In genomic region chr15:77568960-77569646, GRCh38 we compare ENCODE assay signal across 11 cellular contexts.
DNase-seq lines count a peak whose midpoint lies in the region; ATAC-seq and TF ChIP-seq lines count a peak whose summit lies in the region.
"Had no signal": no experiment of that assay in that cellular context is flagged by ENCODE, and none has a peak within 500 bp of the region (broad histone marks: within the 10 kb centered on the region; RNA-seq: fewer than 3 reads in every experiment).

No MANE protein-coding gene starts in this region.

- H3K9me3 Mint-ChIP-seq in stimulated activated effector memory CD8-positive, alpha-beta T cell treated with anti-CD3 and anti-CD28 coated beads, Interleukin-12 subunit alpha, Interleukin-12 subunit beta, amount 100 ng/mL, for 72 hours = no peaks in the 10 kb centered on the region
- no peaks in the 10 kb centered on the region for H3K9me3 Mint-ChIP-seq in endothelial cell (ENCODE audit: unreplicated experiment)

- no peaks in the 10 kb centered on the region for H4K20me1 ChIP-seq in PC-3 (ENCODE audit: low read length)

- no peak overlapping the region for H3K9ac ChIP-seq in PC-3 (ENCODE audit: low read length)

- H3F3A ChIP-seq in PC-3 (ENCODE audit: low read length, unreplicated experiment) = no peaks in the 10 kb centered on the region

- H3K4me1 Mint-ChIP-seq in stimulated activated effector memory CD8-positive, alpha-beta T cell treated with anti-CD3 and anti-CD28 coated beads, Interleukin-12 subunit alpha, Interleukin-12 subunit beta, amount 100 ng/mL, for 72 hours = no peaks in the 10 kb centered on the region
- H3K4me1 Mint-ChIP-seq in endothelial cell (ENCODE audit: unreplicated experiment) = peaks cover 10% of the 10 kb centered on the region
- H3K4me1 Mint-ChIP-seq: CD4-positive, CD25-positive, alpha-beta regulatory T cell had no signal

- peak overlapping the region; percentile 46; the same call in 1 of the 2 replicates for H2AFZ ChIP-seq in PC-3 (ENCODE audit: low read length)
- H2AFZ ChIP-seq in neuron (ENCODE audit: low read depth, low read length) = no peak overlapping the region

- peak; percentile 63 for ATAC-seq in PC-3
- ATAC-seq in stimulated activated effector memory CD8-positive, alpha-beta T cell treated with anti-CD3 and anti-CD28 coated beads, Interleukin-12 subunit alpha, Interleukin-12 subunit beta, amount 100 ng/mL, for 72 hours = no peak
- ATAC-seq in GM21528 (IDR thresholded peaks at IDR 0.05; ENCODE audit: low FRiP score, unreplicated experiment) = no peak

- H3K4me3 Mint-ChIP-seq in stimulated activated effector memory CD8-positive, alpha-beta T cell treated with anti-CD3 and anti-CD28 coated beads, Interleukin-12 subunit alpha, Interleukin-12 subunit beta, amount 100 ng/mL, for 72 hours = no peak overlapping the region
- no peak overlapping the region for H3K4me3 Mint-ChIP-seq in endothelial cell (ENCODE audit: unreplicated experiment)
- H3K4me3 Mint-ChIP-seq: activated B cell treated with CpG ODN at 0.5 μM for 24 hours; CD4-positive, CD25-positive, alpha-beta regulatory T cell had no signal

- POLR2A ChIA-PET in PC-3 (lab: Charles Lee; ENCODE audit: unreplicated experiment) = no interaction called here

- H3K36me3 Mint-ChIP-seq in stimulated activated effector memory CD8-positive, alpha-beta T cell treated with anti-CD3 and anti-CD28 coated beads, Interleukin-12 subunit alpha, Interleukin-12 subunit beta, amount 100 ng/mL, for 72 hours = no peaks in the 10 kb centered on the region
- no peaks in the 10 kb centered on the region for H3K36me3 Mint-ChIP-seq in endothelial cell (ENCODE audit: low read depth, unreplicated experiment)
- H3K36me3 Mint-ChIP-seq: CD4-positive, CD25-positive, alpha-beta regulatory T cell had no signal

- no peak for TF ChIP-seq CTCF in PC-3 (conservative IDR thresholded peaks at IDR 0.05; ENCODE audit: low read depth, low read length)
- no peak for TF ChIP-seq CTCF in fibroblast of mammary gland (conservative IDR thresholded peaks at IDR 0.05; ENCODE audit: control insufficient read depth, insufficient read depth, low read depth, low read length)
- TF ChIP-seq CTCF in endothelial cell (IDR thresholded peaks at IDR 0.05; ENCODE audit: unreplicated experiment) = no peak

- DNase-seq in COLO668 (lab: John Stamatoyannopoulos, UW; ENCODE audit: unreplicated experiment) (peak; percentile 6), PC-3 (no peak), fibroblast of mammary gland (ENCODE audit: low read depth) (peak; percentile 37), SW480 (ENCODE audit: low spot score) (no peak), endothelial cell (ENCODE audit: low spot score) (no peak)
- DNase-seq in stimulated activated effector memory CD8-positive, alpha-beta T cell treated with anti-CD3 and anti-CD28 coated beads, Interleukin-12 subunit alpha, Interleukin-12 subunit beta, amount 100 ng/mL, for 72 hours (ENCODE audit: low spot score in 2 of 2) = no peak
- DNase-seq: activated B cell treated with CpG ODN at 0.5 μM for 24 hours; CD4-positive, CD25-positive, alpha-beta regulatory T cell; cortex of kidney had no signal

- no TSS peak for BruUV-seq in PC-3 (replicated peaks; lab: Mats Ljungman, UMichigan)

- peak overlapping the region; percentile 28; the same call in 1 of the 2 replicates for H3K4me2 ChIP-seq in PC-3 (ENCODE audit: low read length)

- H3K27me3 ChIP-seq in PC-3 (ENCODE audit: low read length) (no peaks in the 10 kb centered on the region), neuron (ENCODE audit: insufficient read depth, low read length) (no peaks in the 10 kb centered on the region)

- 0 out of 2 replicates have a peak overlapping the region, but pooled peaks have one; percentile 27 for H3K4me3 ChIP-seq in PC-3 (ENCODE audit: low read length)
- peak overlapping the region; percentile 12 for H3K4me3 ChIP-seq in fibroblast of mammary gland (ENCODE audit: control insufficient read depth, low read depth, low read length)
- H3K4me3 ChIP-seq in neuron (ENCODE audit: low read length) = peak overlapping the region; percentile 30

- intact Hi-C loops in PC-3 (cut with micrococcal nuclease) = no loop called here

- CTCF ChIA-PET in PC-3 (lab: Charles Lee) = interaction anchor here (0.6 kb wide), 1 partner anchor 505 kb away, joined by 3 read pairs; no protein-coding TSS in a partner anchor

- no peaks in the 10 kb centered on the region for H3K9me2 ChIP-seq in PC-3 (replicated peaks; ENCODE audit: low read length)

- H3K4me1 ChIP-seq in PC-3 (ENCODE audit: insufficient read depth, low read length) (no peaks in the 10 kb centered on the region), neuron (ENCODE audit: insufficient read depth, low read length) (peaks cover 34% of the 10 kb centered on the region)

- no peaks in the 10 kb centered on the region for H3K79me2 ChIP-seq in PC-3 (ENCODE audit: low read length)

- no peak overlapping the region for H3K27ac ChIP-seq in PC-3 (ENCODE audit: low read length)

- H3K36me3 ChIP-seq in PC-3 (ENCODE audit: low read depth, low read length) (no peaks in the 10 kb centered on the region), neuron (ENCODE audit: insufficient read depth, low read length) (no peaks in the 10 kb centered on the region)

- no peaks in the 10 kb centered on the region for H3K27me3 Mint-ChIP-seq in endothelial cell (ENCODE audit: unreplicated experiment)

- no peak overlapping the region for H3K27ac Mint-ChIP-seq in stimulated activated effector memory CD8-positive, alpha-beta T cell treated with anti-CD3 and anti-CD28 coated beads, Interleukin-12 subunit alpha, Interleukin-12 subunit beta, amount 100 ng/mL, for 72 hours
- H3K27ac Mint-ChIP-seq in endothelial cell (ENCODE audit: unreplicated experiment) = no peak overlapping the region
- H3K27ac Mint-ChIP-seq: activated B cell treated with CpG ODN at 0.5 μM for 24 hours had no signal

- H3K9me3 ChIP-seq in PC-3 (ENCODE audit: low read length) (no peaks in the 10 kb centered on the region), neuron (ENCODE audit: low read length) (no peaks in the 10 kb centered on the region)

Comparison
In these comparisons a context has a peak if more than half of its experiments do, and no peak if none do; other contexts are left out.
1. DNase-seq: peak in COLO668 (single experiment) and fibroblast of mammary gland (single experiment); none in PC-3 (single experiment), SW480 (single experiment), stimulated activated effector memory CD8-positive, alpha-beta T cell treated with anti-CD3 and anti-CD28 coated beads, Interleukin-12 subunit alpha, Interleukin-12 subunit beta, amount 100 ng/mL, for 72 hours (0 of 2) and endothelial cell (single experiment).
2. Peak in every context shown above with its lines, with median percentiles within 50 percentile points of each other: H3K4me3 ChIP-seq.